ENCODE assay signal across 21 cellular contexts in the genomic region with DNA sequence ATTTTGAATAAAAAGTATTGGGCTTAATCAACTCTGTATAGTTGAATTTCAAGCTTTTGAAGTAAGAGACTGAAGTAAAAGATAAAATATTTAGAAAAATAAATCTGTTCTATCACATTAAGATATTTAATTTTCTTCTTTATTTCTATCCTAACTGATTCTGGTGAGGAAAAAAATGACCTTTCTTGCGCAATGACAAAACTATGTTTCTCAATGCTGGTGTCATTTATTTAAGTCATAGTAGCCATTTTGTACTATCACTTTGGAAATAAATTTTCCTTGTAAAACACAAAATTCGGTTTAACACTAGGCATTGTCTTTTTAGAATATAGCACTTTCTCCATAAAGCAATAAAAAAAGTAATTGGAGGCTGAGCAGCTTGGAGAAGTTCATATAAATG.
"Had no signal": no experiment of that assay in that cellular context is flagged by ENCODE, and none has a peak within 500 bp of the region (broad histone marks: within the 10 kb centered on the region; RNA-seq: fewer than 3 reads in every experiment).

No MANE protein-coding gene starts in this region.

- H3K4me3 ChIP-seq: dorsolateral prefrontal cortex, heart left ventricle, lung, psoas muscle, spleen, testis, transverse colon had no signal

- H3K27ac ChIP-seq: dorsolateral prefrontal cortex, heart left ventricle, psoas muscle, spleen, testis, transverse colon had no signal

- H3K4me1 ChIP-seq: heart left ventricle, psoas muscle, spleen, testis, transverse colon had no signal

- ATAC-seq: heart left ventricle; left colon; left ventricle myocardium superior; psoas muscle; sciatic nerve; stimulated activated memory B cell treated with anti-CD40 and anti-IgM and Interleukin-4, amounts not matched to agents 10 μg/mL and 1 μg/mL and 100 μg/mL, for 72 hours had no signal

- H3K9me3 ChIP-seq: heart left ventricle, psoas muscle, testis had no signal

- H3K27me3 ChIP-seq: dorsolateral prefrontal cortex, heart left ventricle, spleen, testis, transverse colon had no signal

- H3K36me3 ChIP-seq: heart left ventricle, spleen, transverse colon had no signal

- DNase-seq: cortex of kidney; dorsolateral prefrontal cortex; effector CD8-positive, alpha-beta T cell; heart left ventricle; hippocampal formation; left colon; left ventricle myocardium superior; mesendoderm; naive B cell; nephron progenitor cell; psoas muscle; retina; spleen; stimulated activated CD4-positive, alpha-beta T cell treated with anti-CD3 and anti-CD28 coated beads, Interleukin-15, amount 100 ng/mL, for 24 hours; stimulated activated CD4-positive, alpha-beta T cell treated with anti-CD3 and anti-CD28 coated beads, Interleukin-1b, Interleukin-23, amount 100 ng/mL, for 48 hours; stimulated activated CD4-positive, alpha-beta T cell treated with anti-CD3 and anti-CD28 coated beads, Interleukin-4, amount 100 ng/mL, for 24 hours; testis; transverse colon had no signal
